ENCODE assay signal across 25 cellular contexts in the genomic region with DNA sequence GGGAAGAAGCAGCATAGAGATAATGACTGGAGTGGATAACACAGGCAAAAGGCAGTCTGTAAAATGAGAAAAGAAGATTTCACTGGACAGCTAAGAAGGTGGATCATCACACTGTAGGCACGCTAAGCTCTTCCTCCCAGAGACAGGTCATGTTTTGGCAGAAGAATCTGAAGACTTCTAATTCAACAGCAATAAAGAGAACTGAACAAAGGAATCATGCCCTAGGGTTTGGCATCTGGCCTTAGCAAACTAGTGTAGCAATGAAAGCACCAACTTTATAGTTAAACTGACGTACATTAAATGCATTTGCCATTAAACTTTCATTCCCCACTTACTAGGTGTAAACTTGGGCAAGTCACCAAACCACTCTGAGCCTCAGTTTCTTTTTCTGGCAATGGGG.
"Had no signal": no experiment of that assay in that cellular context is flagged by ENCODE, and none has a peak within 500 bp of the region (broad histone marks: within the 10 kb centered on the region; RNA-seq: fewer than 3 reads in every experiment).

No MANE protein-coding gene starts in this region.

- DNase-seq: activated CD4-positive, alpha-beta T cell treated with anti-CD3 and anti-CD28 coated beads for 36 hours; activated CD4-positive, alpha-beta T cell treated with anti-CD3 and anti-CD28 coated beads, Interleukin-2, amount 10 ng/mL, durations not matched to agents 7 days and 5 days; activated CD4-positive, alpha-beta T cell treated with anti-CD3 and anti-CD28 coated beads, Interleukin-2, amount 50 U/mL, for 48 hours; activated CD8-positive, alpha-beta T cell treated with anti-CD3 and anti-CD28 coated beads, Interleukin-2, amount 10 ng/mL, durations not matched to agents 7 days and 5 days; activated gamma-delta T cell; activated naive CD4-positive, alpha-beta T cell treated with Interleukin-2 at 50 U/mL for 16 hours; activated naive CD8-positive, alpha-beta T cell treated with anti-CD3 and anti-CD28 coated beads, Interleukin-2, amount 10 ng/mL, durations not matched to agents 7 days and 5 days; activated T-cell treated with anti-CD3 and anti-CD28 coated beads, Interleukin-2, amount 50 U/mL, for 24 hours; amygdala; NCI-H1105; NCI-H1417 treated with DMSO at 0.1 percent for 48 hours; NCI-H187 treated with DMSO at 0.1 percent for 48 hours; NCI-H2171 treated with DMSO at 0.1 percent for 48 hours; NCI-H345; NCI-H524 treated with DMSO at 0.1 percent for 48 hours; NCI-H748 treated with DMSO at 0.1 percent for 48 hours; Right ventricle myocardium superior; SW 1271; T-helper 1 cell; T-helper 2 cell; T-helper 9 cell had no signal

- H3K27me3 ChIP-seq: ascending aorta had no signal

- ATAC-seq: activated CD4-positive, alpha-beta T cell treated with anti-CD3 and anti-CD28 coated beads for 36 hours; activated CD4-positive, CD25-positive, alpha-beta regulatory T cell treated with anti-CD3 and anti-CD28 coated beads, Interleukin-2, amount 50 U/mL, for 24 hours; activated CD8-positive, alpha-beta T cell treated with anti-CD3 and anti-CD28 coated beads, Interleukin-2, amount 10 ng/mL, durations not matched to agents 7 days and 5 days; WTC11 had no signal

- H3K36me3 ChIP-seq: ascending aorta had no signal

- H3K4me3 ChIP-seq: ascending aorta had no signal

- H3K27ac ChIP-seq: ascending aorta, KMS-11 had no signal

- H3K9me3 ChIP-seq: ascending aorta had no signal

- H3K4me1 ChIP-seq: ascending aorta had no signal
